In the genomic region with DNA sequence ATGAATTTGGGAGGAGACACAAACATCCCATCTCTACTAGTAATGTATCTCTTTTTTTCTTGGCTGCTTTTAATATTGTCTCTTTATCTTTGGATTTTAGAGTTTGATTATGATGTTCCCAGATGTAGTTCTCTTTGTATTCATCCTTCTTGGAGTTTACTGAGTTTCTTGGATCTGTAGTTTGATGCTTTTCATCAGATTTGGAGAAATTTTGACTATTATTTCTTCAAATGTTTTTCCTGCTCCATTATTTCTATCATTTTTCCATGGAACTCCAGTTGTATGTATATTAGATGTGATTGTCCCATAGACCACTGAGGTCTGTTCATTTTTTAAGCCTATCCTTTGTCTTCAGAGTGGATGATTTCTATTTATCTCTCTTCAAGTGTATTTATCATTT, we compare ENCODE assay signal across 11 cellular contexts.
"Had no signal": no experiment of that assay in that cellular context is flagged by ENCODE, and none has a peak within 500 bp of the region (broad histone marks: within the 10 kb centered on the region; RNA-seq: fewer than 3 reads in every experiment).

No MANE protein-coding gene starts in this region.

- H3K4me3 ChIP-seq: adrenal gland, ascending aorta, body of pancreas, breast epithelium, cardiac muscle cell had no signal

- H3K9me3 ChIP-seq: adrenal gland, body of pancreas had no signal

- H3K36me3 ChIP-seq: adrenal gland, ascending aorta, brain microvascular endothelial cell, breast epithelium, cardiac muscle cell had no signal

- ATAC-seq: activated naive CD4-positive, alpha-beta T cell treated with anti-CD3 and anti-CD28 coated beads, Interleukin-2, amount 50 U/mL, for 72 hours; activated naive CD8-positive, alpha-beta T cell treated with anti-CD3 and anti-CD28 coated beads, Interleukin-2, amount 50 U/mL, for 24 hours; activated T-cell treated with anti-CD3 and anti-CD28 coated beads, Interleukin-2, amount 50 U/mL, for 4 hours; activated T-cell treated with anti-CD3 and anti-CD28 coated beads, Interleukin-2, amount 50 U/mL, for 72 hours; activated T-helper 17 cell treated with anti-CD3 and anti-CD28 coated beads, Interleukin-2, amount 50 U/mL, for 72 hours; body of pancreas had no signal

- H3K27ac ChIP-seq: adrenal gland, ascending aorta, body of pancreas, brain microvascular endothelial cell, breast epithelium, cardiac muscle cell had no signal
